Comparison of ENCODE assay signal across 8 cellular contexts in the genomic region with DNA sequence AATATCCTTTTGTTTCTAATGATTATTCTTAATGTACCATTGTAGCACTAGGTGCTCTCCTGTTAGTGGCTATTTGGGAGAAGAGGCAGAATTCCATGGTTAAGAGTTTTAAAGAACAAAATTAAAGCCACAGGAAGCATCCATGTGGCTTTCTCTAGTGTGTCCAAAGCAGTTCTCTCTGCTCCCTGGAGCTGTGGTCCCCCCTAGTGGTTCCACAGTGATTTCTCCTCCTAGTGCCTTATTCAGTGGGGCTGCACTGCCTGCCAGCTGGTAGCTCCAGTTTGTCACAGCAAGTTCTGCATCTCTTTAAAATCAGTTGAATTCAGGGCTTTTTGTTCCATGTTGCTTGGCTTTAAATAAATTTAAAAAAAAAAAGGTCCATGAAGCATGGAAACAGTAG. TPM values are rescaled to one million over a fixed set of nuclear protein-coding genes. Genes with fewer than 3 reads are reported as not detected.
A peak's percentile ranks its signal among the peaks of the same experiment; 100 is the strongest.
DNase-seq lines count a peak whose midpoint lies in the region; ATAC-seq, FAIRE-seq and TF ChIP-seq lines count a peak whose summit lies in the region.

No MANE protein-coding gene starts in this region.

- DNase-seq in AG09309 (ENCODE audit: low read depth) (peak; percentile 37), RCC 7860 (ENCODE audit: low spot score) (peak; percentile 18), lung microvascular endothelial cell (ENCODE audit: low read depth in 2 of 2) (peak; percentile 57 to 75), NCI-H2196 (lab: John Stamatoyannopoulos, UW; ENCODE audit: unreplicated experiment) (no peak)
- no peak for DNase-seq in stimulated activated CD8-positive, alpha-beta memory T cell treated with anti-CD3 and anti-CD28 coated beads, Interleukin-4, amount 100 ng/mL, for 48 hours
- no peak for DNase-seq in effector CD8-positive, alpha-beta T cell (lab: John Stamatoyannopoulos, UW)

- TF ChIP-seq CTCF in AG09309 (IDR thresholded peaks at IDR 0.05; ENCODE audit: control insufficient read depth, insufficient read depth, low read depth, low read length, missing control alignments), result peak; percentile 91

- no peak for FAIRE-seq in RCC 7860 (lab: Jason Lieb, UNC)
- peak; percentile 21 for FAIRE-seq in endometrium (lab: Jason Lieb, UNC)

- no peak overlapping the region for H3K4me3 ChIP-seq in AG09309 (ENCODE audit: control insufficient read depth, low read depth, low read length)

- peak; percentile 58 for ATAC-seq in GM19324 (IDR thresholded peaks at IDR 0.05; ENCODE audit: low FRiP score, unreplicated experiment)

RNA-seq across cellular contexts. Expression of a gene that starts 39.6 kb away (rescaled TPM):
- total RNA-seq in lung microvascular endothelial cell, result 4.2 and 5.0 TPM in 2 replicates

Comparison
In these comparisons a context has a peak if more than half of its experiments do, and no peak if none do; other contexts are left out.
1. DNase-seq: peak in AG09309 (single experiment), RCC 7860 (single experiment) and lung microvascular endothelial cell (2 of 2); none in stimulated activated CD8-positive, alpha-beta memory T cell treated with anti-CD3 and anti-CD28 coated beads, Interleukin-4, amount 100 ng/mL, for 48 hours (single experiment), NCI-H2196 (single experiment) and effector CD8-positive, alpha-beta T cell (single experiment).